ENCODE assay signal across 1 cellular context in genomic region chr21:41714299-41714865, GRCh38.
A peak's percentile ranks its signal among the peaks of the same experiment; 100 is the strongest.
TF ChIP-seq lines count a peak whose summit lies in the region.
"Not testable (repeated sequence)": the region's sequence is repeated elsewhere in the genome, so short reads cannot be mapped to it uniquely, and the experiment has no call there.

No MANE protein-coding gene starts in this region.

TF ChIP-seq in HepG2, 621 proteins besides CTCF, POLR2A, EP300 and RAD21:
- TF ChIP-seq NRL (CRISPR knock-in tag; IDR thresholded peaks at IDR 0.05; ENCODE audit: borderline replicate concordance) (0 out of 2 replicates have a peak, but pooled peaks have one; percentile 6), ZNF775 (CRISPR knock-in tag; IDR thresholded peaks at IDR 0.05; ENCODE audit: borderline replicate concordance) (peak; percentile 88; the same call in 1 of the 2 replicates), RARA (CRISPR knock-in tag; IDR thresholded peaks at IDR 0.05) (peak; percentile 0; the same call in 1 of the 2 replicates), TGIF2 (CRISPR knock-in tag; IDR thresholded peaks at IDR 0.05) (0 out of 2 replicates have a peak, but pooled peaks have one; percentile 14), CBX2 (IDR thresholded peaks at IDR 0.05; ENCODE audit: low read depth, low read length) (0 out of 2 replicates have a peak, but pooled peaks have one; percentile 9), ZNF646 (CRISPR knock-in tag; IDR thresholded peaks at IDR 0.05) (0 out of 2 replicates have a peak, but pooled peaks have one; percentile 34)
- TF ChIP-seq CBX2 (CRISPR knock-in tag; IDR thresholded peaks at IDR 0.05; ENCODE audit: low read depth), result not testable (repeated sequence)
TF ChIP-seq in HepG2: peak in this region for 6; not testable (repeated sequence) for 615.
